Comparison of ENCODE assay signal across 10 cellular contexts in the genomic region with DNA sequence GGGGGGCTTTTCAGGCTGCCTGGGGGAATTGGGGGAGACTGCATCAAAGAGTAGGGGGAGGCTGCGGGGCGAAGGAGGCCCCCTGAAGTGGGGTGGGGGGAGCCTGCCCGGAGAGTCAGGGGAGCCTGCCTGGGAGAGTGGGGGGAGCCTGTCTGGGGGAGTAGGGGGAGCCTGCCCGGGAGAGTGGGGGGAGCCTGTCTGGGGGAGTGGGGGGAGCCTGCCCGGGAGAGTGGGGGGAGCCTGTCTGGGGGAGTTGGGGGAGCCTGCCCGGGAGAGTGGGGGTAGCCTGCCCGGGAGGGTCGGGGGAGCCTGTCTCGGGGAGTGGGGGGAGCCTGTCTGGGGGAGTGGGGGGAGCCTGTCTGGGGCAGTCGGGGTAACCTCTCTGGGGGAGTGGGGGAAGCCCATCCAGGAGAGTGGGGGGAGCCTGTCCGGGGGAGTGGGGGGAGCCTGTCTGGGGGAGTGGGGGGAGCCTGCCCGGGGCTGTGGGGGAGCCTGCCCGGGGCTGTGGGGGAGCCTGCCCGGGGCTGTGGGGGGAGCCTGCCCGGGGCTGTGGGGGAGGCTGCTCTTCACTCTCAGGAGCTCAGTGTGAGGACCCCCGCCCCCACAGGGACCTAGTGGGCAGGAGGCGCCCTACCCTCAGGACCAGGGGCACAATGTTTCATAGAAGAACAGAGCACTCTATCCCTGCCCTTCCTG. TPM values are rescaled to one million over a fixed set of nuclear protein-coding genes. Genes with fewer than 3 reads are reported as not detected.
A peak's percentile ranks its signal among the peaks of the same experiment; 100 is the strongest.
DNase-seq lines count a peak whose midpoint lies in the region; ATAC-seq and TF ChIP-seq lines count a peak whose summit lies in the region.
"Had no signal": no experiment of that assay in that cellular context is flagged by ENCODE, and none has a peak within 500 bp of the region (broad histone marks: within the 10 kb centered on the region; RNA-seq: fewer than 3 reads in every experiment).

No MANE protein-coding gene starts in this region.

- WGBS in spleen, 5 donors, result 30 to 40% (median 36%) methylated on average over 4 to 17 of the region's 17 CpGs

- peaks cover 2% of the 10 kb centered on the region for H3K36me3 Mint-ChIP-seq in T-helper 17 cell (ENCODE audit: low read depth)

- no peaks in the 10 kb centered on the region for H3K27me3 Mint-ChIP-seq in T-helper 17 cell

- DNase-seq in GM12864 (ENCODE audit: low read depth), result no peak
- no peak for DNase-seq in T-helper 17 cell
- no peak for DNase-seq in spleen
- no peak for DNase-seq in cerebellar nuclear complex (lab: John Stamatoyannopoulos, UW)
- no peak for DNase-seq in NCI-H1436 (lab: John Stamatoyannopoulos, UW)
- DNase-seq in NCI-H2029 (lab: John Stamatoyannopoulos, UW), result no peak
- DNase-seq: NCI-H526 treated with DMSO at 0.1 percent for 48 hours, T-helper 9 cell had no signal

- TF ChIP-seq CTCF in GM12864 (IDR thresholded peaks at IDR 0.05; ENCODE audit: low read depth, low read length, missing control alignments) (no peak), spleen (IDR thresholded peaks at IDR 0.05 in 8 of 11, conservative IDR thresholded peaks at IDR 0.05 in 3 of 11) (no peak)

- H3K36me3 ChIP-seq in iPS-15b (ENCODE audit: control insufficient read depth, insufficient read depth, low read length), result no peaks in the 10 kb centered on the region
- H3K36me3 ChIP-seq in spleen, result no peaks in the 10 kb centered on the region

- H3K27ac Mint-ChIP-seq in T-helper 17 cell, result no peak overlapping the region

- no peaks in the 10 kb centered on the region for H3K9me3 ChIP-seq in T-helper 17 cell (ENCODE audit: control insufficient read depth, low read length, poor library complexity, severe bottlenecking)
- no peaks in the 10 kb centered on the region for H3K9me3 ChIP-seq in iPS-15b (ENCODE audit: control insufficient read depth, insufficient read depth, low read length)
- no peaks in the 10 kb centered on the region for H3K9me3 ChIP-seq in spleen

- peak overlapping the region in 2 of 8 donors; percentile 40 to 54 for H3K27ac ChIP-seq in spleen

- peaks cover 7% of the 10 kb centered on the region for H3K4me1 Mint-ChIP-seq in T-helper 17 cell

- H3K4me3 ChIP-seq in GM12864 (ENCODE audit: low read depth, low read length) (peak overlapping the region; percentile 47), iPS-15b (ENCODE audit: low read depth, low read length) (peak overlapping the region; percentile 53), spleen (peak overlapping the region in 7 of 8 donors; percentile 18 to 63 (median 30))

- H3K4me1 ChIP-seq in iPS-15b (ENCODE audit: control insufficient read depth, insufficient read depth, low read length) (no peaks in the 10 kb centered on the region), spleen (peaks cover 0 to 21% (median 12%) of the 10 kb centered on the region in 6 donors)

- TF ChIP-seq POLR2A in spleen (IDR thresholded peaks at IDR 0.05), result no peak

- peak overlapping the region; percentile 87 for H3K4me3 Mint-ChIP-seq in T-helper 17 cell

- intact Hi-C loops in spleen (cut with DNase I; ENCODE audit: low total_unique reads), result no loop called here

- H3K27me3 ChIP-seq in iPS-15b (ENCODE audit: control insufficient read depth, insufficient read depth, low read length), result peaks cover 28% of the 10 kb centered on the region
- peaks cover 0 to 11% (median 0%) of the 10 kb centered on the region in 7 donors for H3K27me3 ChIP-seq in spleen (replicated peaks in 1 of 7)

- no peak overlapping the region for H3K9ac ChIP-seq in iPS-15b (ENCODE audit: low read depth, low read length)

- peak; percentile 39 for ATAC-seq in T-helper 17 cell
- no peak for ATAC-seq in HG03469 (IDR thresholded peaks at IDR 0.05; ENCODE audit: unreplicated experiment)

RNA-seq across cellular contexts. Expression of gene DEGS2, which starts 6.5 kb away (rescaled TPM):
- under 1 TPM in 1 of 2 donors, not detected in 1; 0.30 TPM for total RNA-seq in T-helper 17 cell
- total RNA-seq in spleen, result 1 to 10 TPM in 5 of 7 donors, under 1 TPM in 2; 0.33 to 3.2 (median 1.3) TPM
- 1 to 10 TPM; 1.1 to 2.8 (median 1.5) TPM for polyA plus RNA-seq in spleen
